Comparison of ENCODE assay signal across 30 cellular contexts in the genomic region with DNA sequence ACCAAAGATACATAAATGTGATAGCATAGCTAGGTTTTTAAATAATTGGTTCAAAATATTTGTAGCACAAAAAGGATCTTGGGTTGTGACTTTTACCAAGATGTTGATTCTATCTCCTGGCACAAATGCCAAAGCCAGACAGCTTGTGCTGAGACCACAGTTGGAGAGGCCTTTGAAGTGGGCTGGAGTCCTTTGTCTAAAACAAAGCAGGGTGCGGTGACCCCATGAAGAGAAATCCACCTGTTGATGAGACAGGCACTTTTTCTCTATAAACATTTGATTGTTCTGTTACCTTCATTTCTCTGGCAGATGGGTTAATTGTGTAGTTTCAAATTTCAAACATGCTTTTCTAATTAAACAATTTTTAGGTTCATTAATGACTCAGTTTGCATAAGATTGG. TPM values are rescaled to one million over a fixed set of nuclear protein-coding genes. Genes with fewer than 3 reads are reported as not detected.
DNase-seq lines count a peak whose midpoint lies in the region; ATAC-seq and TF ChIP-seq lines count a peak whose summit lies in the region.
"Had no signal": no experiment of that assay in that cellular context is flagged by ENCODE, and none has a peak within 500 bp of the region (broad histone marks: within the 10 kb centered on the region; RNA-seq: fewer than 3 reads in every experiment).

No MANE protein-coding gene starts in this region.

- CTCF ChIA-PET in CD4-positive, alpha-beta T cell (lab: Charles Lee): no interaction called here

- no peaks in the 10 kb centered on the region for H3K9me3 Mint-ChIP-seq in CD4-positive, alpha-beta T cell
- H3K9me3 Mint-ChIP-seq: activated CD4-positive, alpha-beta memory T cell treated with anti-CD3 and anti-CD28 coated beads, Interleukin-2, amount 10 ng/mL, durations not matched to agents 7 days and 5 days; activated naive CD4-positive, alpha-beta T cell treated with anti-CD3 and anti-CD28 coated beads, Interleukin-2, amount 50 U/mL, for 24 hours; neural crest cell; stimulated activated memory B cell treated with anti-CD40 and anti-IgM and Interleukin-4, amounts not matched to agents 10 μg/mL and 1 μg/mL and 100 μg/mL, for 72 hours had no signal

- POLR2A ChIA-PET in CD4-positive, alpha-beta T cell (lab: Charles Lee): no interaction called here

- H3K36me3 Mint-ChIP-seq in CD4-positive, alpha-beta T cell (ENCODE audit: low read depth): no peaks in the 10 kb centered on the region
- H3K36me3 Mint-ChIP-seq: activated naive CD4-positive, alpha-beta T cell treated with anti-CD3 and anti-CD28 coated beads, Interleukin-2, amount 50 U/mL, for 24 hours; stimulated activated memory B cell treated with anti-CD40 and anti-IgM and Interleukin-4, amounts not matched to agents 10 μg/mL and 1 μg/mL and 100 μg/mL, for 72 hours had no signal

- H3K27ac ChIP-seq in right atrium auricular region: peak overlapping the region; percentile 52 to 83
- peak overlapping the region in 3 of 4 donors; percentile 73 to 86 (median 85) for H3K27ac ChIP-seq in tibial nerve
- no peak overlapping the region for H3K27ac ChIP-seq in CD4-positive, alpha-beta T cell (ENCODE audit: low read depth, low read length)
- H3K27ac ChIP-seq: BLaER1 treated with 17β-estradiol and CSF1 and Interleukin-3, amounts not matched to agents 10 nM and 100 nM; breast epithelium; colonic mucosa; foreskin keratinocyte; lower lobe of right lung; parathyroid adenoma; suprapubic skin had no signal

- H3K36me3 ChIP-seq in right atrium auricular region: no peaks in the 10 kb centered on the region
- H3K36me3 ChIP-seq in tibial nerve: no peaks in the 10 kb centered on the region
- H3K36me3 ChIP-seq: BLaER1 treated with 17β-estradiol and CSF1 and Interleukin-3, amounts not matched to agents 10 nM and 100 nM; breast epithelium; colonic mucosa; lower lobe of right lung; suprapubic skin had no signal

- no peak overlapping the region for H3K4me3 Mint-ChIP-seq in CD4-positive, alpha-beta T cell
- H3K4me3 Mint-ChIP-seq: activated CD4-positive, alpha-beta memory T cell treated with anti-CD3 and anti-CD28 coated beads, Interleukin-2, amount 10 ng/mL, durations not matched to agents 7 days and 5 days; activated naive CD4-positive, alpha-beta T cell treated with anti-CD3 and anti-CD28 coated beads, Interleukin-2, amount 50 U/mL, for 24 hours; neural crest cell; stimulated activated memory B cell treated with anti-CD40 and anti-IgM and Interleukin-4, amounts not matched to agents 10 μg/mL and 1 μg/mL and 100 μg/mL, for 72 hours had no signal

- 23 to 95% methylated on average over 1 of the region's 1 CpG for WGBS in tibial nerve, 2 donors

- intact Hi-C loops in Right ventricle myocardium inferior (cut with DNase I): loop anchor here (2.0 to 5.0 kb wide), 2 partner anchors 57 to 84 kb away; partner anchors contain the start of gene STOX2
- intact Hi-C loops in CD4-positive, alpha-beta T cell (cut with DNase I, micrococcal nuclease): no loop called here

- H3K27me3 Mint-ChIP-seq in CD4-positive, alpha-beta T cell: peaks cover 23% of the 10 kb centered on the region

- no peak for TF ChIP-seq POLR2A in tibial nerve (IDR thresholded peaks at IDR 0.05)

- H3K4me1 Mint-ChIP-seq in CD4-positive, alpha-beta T cell (ENCODE audit: low read depth): no peaks in the 10 kb centered on the region
- H3K4me1 Mint-ChIP-seq: activated CD4-positive, alpha-beta memory T cell treated with anti-CD3 and anti-CD28 coated beads, Interleukin-2, amount 10 ng/mL, durations not matched to agents 7 days and 5 days; activated naive CD4-positive, alpha-beta T cell treated with anti-CD3 and anti-CD28 coated beads, Interleukin-2, amount 50 U/mL, for 24 hours; stimulated activated memory B cell treated with anti-CD40 and anti-IgM and Interleukin-4, amounts not matched to agents 10 μg/mL and 1 μg/mL and 100 μg/mL, for 72 hours had no signal

- DNase-seq in right atrium auricular region (ENCODE audit: low spot score) (no peak), Right ventricle myocardium inferior (ENCODE audit: missing footprints) (no peak), NCI-H748 (lab: John Stamatoyannopoulos, UW; ENCODE audit: unreplicated experiment) (peak; percentile 77), inferior parietal cortex (ENCODE audit: extremely low spot score) (peak; percentile 31), tibial nerve (ENCODE audit: low spot score in 2 of 2) (no peak), COLO829 (ENCODE audit: low spot score) (no peak)
- DNase-seq in CD4-positive, alpha-beta T cell: no peak
- DNase-seq: activated CD4-positive, alpha-beta memory T cell treated with anti-CD3 and anti-CD28 coated beads, Interleukin-2, amount 10 ng/mL, durations not matched to agents 7 days and 5 days; activated CD4-positive, CD25-positive, alpha-beta regulatory T cell treated with anti-CD3 and anti-CD28 coated beads, Interleukin-2, amount 50 U/mL, for 72 hours; activated CD8-positive, alpha-beta memory T cell treated with anti-CD3 and anti-CD28 coated beads, Interleukin-2, amount 50 U/mL, for 48 hours; colonic mucosa; foreskin keratinocyte; Karpas-422; lower lobe of right lung; NCI-H187 treated with DMSO at 0.1 percent for 48 hours; NCI-H226; NCI-H82; stimulated activated CD4-positive, alpha-beta T cell treated with anti-CD3 and anti-CD28 coated beads, Interleukin-4, amount 100 ng/mL, for 24 hours had no signal

- peaks cover 0 to 31% of the 10 kb centered on the region in 2 donors for H3K4me1 ChIP-seq in right atrium auricular region
- peaks cover 0 to 25% (median 1%) of the 10 kb centered on the region in 4 donors for H3K4me1 ChIP-seq in tibial nerve
- H3K4me1 ChIP-seq: breast epithelium, colonic mucosa, foreskin keratinocyte, parathyroid adenoma had no signal

- H3K27me3 ChIP-seq in right atrium auricular region (no peaks in the 10 kb centered on the region), tibial nerve (no peaks in the 10 kb centered on the region)
- peaks cover 12% of the 10 kb centered on the region for H3K27me3 ChIP-seq in CD4-positive, alpha-beta T cell (ENCODE audit: control insufficient read depth, insufficient read depth, low read length)
- H3K27me3 ChIP-seq: BLaER1 treated with 17β-estradiol and CSF1 and Interleukin-3, amounts not matched to agents 10 nM and 100 nM; breast epithelium; colonic mucosa; foreskin keratinocyte; suprapubic skin had no signal

- no peak overlapping the region for H3K27ac Mint-ChIP-seq in CD4-positive, alpha-beta T cell
- H3K27ac Mint-ChIP-seq: activated CD4-positive, alpha-beta memory T cell treated with anti-CD3 and anti-CD28 coated beads, Interleukin-2, amount 10 ng/mL, durations not matched to agents 7 days and 5 days; activated naive CD4-positive, alpha-beta T cell treated with anti-CD3 and anti-CD28 coated beads, Interleukin-2, amount 50 U/mL, for 24 hours; stimulated activated memory B cell treated with anti-CD40 and anti-IgM and Interleukin-4, amounts not matched to agents 10 μg/mL and 1 μg/mL and 100 μg/mL, for 72 hours had no signal

- no peak for TF ChIP-seq CTCF in right atrium auricular region (IDR thresholded peaks at IDR 0.05)
- TF ChIP-seq CTCF in tibial nerve (IDR thresholded peaks at IDR 0.05): no peak
- no peak for TF ChIP-seq CTCF in CD4-positive, alpha-beta T cell (IDR thresholded peaks at IDR 0.05)

- H3K4me3 ChIP-seq in right atrium auricular region: no peak overlapping the region
- H3K4me3 ChIP-seq in tibial nerve: no peak overlapping the region
- H3K4me3 ChIP-seq: BLaER1 treated with 17β-estradiol and CSF1 and Interleukin-3, amounts not matched to agents 10 nM and 100 nM; breast epithelium; colonic mucosa; lower lobe of right lung; suprapubic skin had no signal

- no peak for TF ChIP-seq EP300 in tibial nerve (IDR thresholded peaks at IDR 0.05)

- no peaks in the 10 kb centered on the region for H3K9me3 ChIP-seq in right atrium auricular region
- no peaks in the 10 kb centered on the region for H3K9me3 ChIP-seq in tibial nerve
- no peaks in the 10 kb centered on the region for H3K9me3 ChIP-seq in CD4-positive, alpha-beta T cell (ENCODE audit: control insufficient read depth, low read length)
- H3K9me3 ChIP-seq: BLaER1 treated with 17β-estradiol and CSF1 and Interleukin-3, amounts not matched to agents 10 nM and 100 nM; breast epithelium; colonic mucosa; lower lobe of right lung; suprapubic skin had no signal

- ATAC-seq in Right ventricle myocardium inferior (no peak), GM19395 (IDR thresholded peaks at IDR 0.05; ENCODE audit: unreplicated experiment) (no peak)
- no peak for ATAC-seq in CD4-positive, alpha-beta T cell (ENCODE audit: poor library complexity)
- ATAC-seq: esophagus mucosa; foreskin keratinocyte; lower lobe of right lung; sciatic nerve; stimulated activated memory B cell treated with anti-CD40 and anti-IgM and Interleukin-4, amounts not matched to agents 10 μg/mL and 1 μg/mL and 100 μg/mL, for 72 hours had no signal

RNA-seq across cellular contexts. Expression of gene STOX2, which starts 56.7 kb away (rescaled TPM):
- total RNA-seq in right atrium auricular region (10 to 100 TPM; 18.5 to 25.8 TPM), Right ventricle myocardium inferior (9.9 TPM), tibial nerve (10 to 100 TPM; 11.9 to 28.6 (median 17.9) TPM)
- not detected for total RNA-seq in CD4-positive, alpha-beta T cell
- total RNA-seq: activated CD4-positive, alpha-beta memory T cell treated with anti-CD3 and anti-CD28 coated beads, Interleukin-2, amount 10 ng/mL, durations not matched to agents 7 days and 5 days; RPMI7951; T-helper 1 cell treated with Interleukin-12 subunit alpha and Interleukin-12 subunit beta and Interleukin-4 antibody, amounts not matched to agents 30 ng/mL and 1 ng/mL, for 36 hours had no signal

Comparison
In these comparisons a context has a peak if more than half of its experiments do, and no peak if none do; other contexts are left out.
1. DNase-seq: peak in NCI-H748 (single experiment) and inferior parietal cortex (single experiment); none in right atrium auricular region (single experiment), Right ventricle myocardium inferior (single experiment), tibial nerve (0 of 2), COLO829 (single experiment) and CD4-positive, alpha-beta T cell (0 of 10).